ENCODE assay signal across 27 cellular contexts in genomic region chr3:107806021-107806420, GRCh38.
"Had no signal": no experiment of that assay in that cellular context is flagged by ENCODE, and none has a peak within 500 bp of the region (broad histone marks: within the 10 kb centered on the region; RNA-seq: fewer than 3 reads in every experiment).

No MANE protein-coding gene starts in this region.

- H3K4me3 Mint-ChIP-seq: stimulated activated effector memory CD8-positive, alpha-beta T cell treated with anti-CD3 and anti-CD28 coated beads, Interleukin-12 subunit alpha, Interleukin-12 subunit beta, amount 100 ng/mL, for 72 hours; stimulated activated memory B cell treated with anti-CD40 and anti-IgM and Interleukin-4, amounts not matched to agents 10 μg/mL and 1 μg/mL and 100 μg/mL, for 72 hours; stimulated activated naive B cell treated with anti-CD40 and anti-IgM and Interleukin-4, amounts not matched to agents 10 μg/mL and 1 μg/mL and 100 μg/mL, for 72 hours; stimulated activated naive CD8-positive, alpha-beta T cell treated with anti-CD3 and anti-CD28 coated beads, Interleukin-15, amount 100 ng/mL, for 72 hours; stimulated activated naive CD8-positive, alpha-beta T cell treated with anti-CD3 and anti-CD28 coated beads, Interleukin-15, Interleukin-2, amounts not matched to agents 100 ng/mL and 50 ng/mL, for 24 hours; type B pancreatic cell had no signal

- H3K9me3 Mint-ChIP-seq: stimulated activated effector memory CD8-positive, alpha-beta T cell treated with anti-CD3 and anti-CD28 coated beads, Interleukin-12 subunit alpha, Interleukin-12 subunit beta, amount 100 ng/mL, for 72 hours; stimulated activated memory B cell treated with anti-CD40 and anti-IgM and Interleukin-4, amounts not matched to agents 10 μg/mL and 1 μg/mL and 100 μg/mL, for 72 hours; stimulated activated naive B cell treated with anti-CD40 and anti-IgM and Interleukin-4, amounts not matched to agents 10 μg/mL and 1 μg/mL and 100 μg/mL, for 72 hours; stimulated activated naive CD8-positive, alpha-beta T cell treated with anti-CD3 and anti-CD28 coated beads, Interleukin-15, amount 100 ng/mL, for 72 hours; stimulated activated naive CD8-positive, alpha-beta T cell treated with anti-CD3 and anti-CD28 coated beads, Interleukin-15, Interleukin-2, amounts not matched to agents 100 ng/mL and 50 ng/mL, for 24 hours; type B pancreatic cell had no signal

- H3K36me3 ChIP-seq: uterus had no signal

- H3K9me3 ChIP-seq: stomach, suprapubic skin, testis, thoracic aorta, thyroid gland, tibial artery, tibial nerve, transverse colon, upper lobe of left lung, upper lobe of right lung, uterus, vagina had no signal

- H3K4me3 ChIP-seq: stomach, suprapubic skin, testis, thoracic aorta, thyroid gland, tibial artery, tibial nerve, transverse colon, upper lobe of left lung, upper lobe of right lung, uterus, vagina had no signal

- DNase-seq: stimulated activated CD4-positive, alpha-beta T cell treated with anti-CD3 and anti-CD28 coated beads, Interleukin-2, amount 100 ng/mL, for 48 hours; stimulated activated CD4-positive, alpha-beta T cell treated with anti-CD3 and anti-CD28 coated beads, Interleukin-4, amount 100 ng/mL, for 1 hour; stimulated activated CD4-positive, alpha-beta T cell treated with anti-CD3 and anti-CD28 coated beads, Interleukin-4, amount 100 ng/mL, for 24 hours; stimulated activated CD4-positive, alpha-beta T cell treated with anti-CD3 and anti-CD28 coated beads, Interleukin-4, amount 100 ng/mL, for 4 hours; stimulated activated CD8-positive, alpha-beta memory T cell treated with anti-CD3 and anti-CD28 coated beads, Interleukin-4, amount 100 ng/mL, for 48 hours; stimulated activated naive B cell treated with anti-CD40 and anti-IgM and Interleukin-4, amounts not matched to agents 10 μg/mL and 1 μg/mL and 100 μg/mL, for 72 hours; stimulated activated naive CD4-positive, alpha-beta T cell; stimulated activated naive CD4-positive, alpha-beta T cell treated with Interleukin-2 at 50 U/mL for 16 hours; stimulated activated naive CD8-positive, alpha-beta T cell treated with anti-CD3 and anti-CD28 coated beads, Interleukin-15, amount 100 ng/mL, for 72 hours; stimulated activated naive CD8-positive, alpha-beta T cell treated with anti-CD3 and anti-CD28 coated beads, Interleukin-15, Interleukin-2, amounts not matched to agents 100 U/mL and 50 U/mL, for 24 hours; stomach; substantia nigra; testis; thyroid gland; tibial artery; transverse colon; upper lobe of left lung; upper lobe of right lung; uterus had no signal

- H3K27me3 ChIP-seq: stomach, suprapubic skin, testis, thyroid gland, tibial artery, tibial nerve, transverse colon, upper lobe of left lung, upper lobe of right lung, uterus, vagina had no signal

- H3K27me3 Mint-ChIP-seq: stimulated activated memory B cell treated with anti-CD40 and anti-IgM and Interleukin-4, amounts not matched to agents 10 μg/mL and 1 μg/mL and 100 μg/mL, for 72 hours; stimulated activated naive B cell treated with anti-CD40 and anti-IgM and Interleukin-4, amounts not matched to agents 10 μg/mL and 1 μg/mL and 100 μg/mL, for 72 hours; stimulated activated naive CD8-positive, alpha-beta T cell treated with anti-CD3 and anti-CD28 coated beads, Interleukin-15, amount 100 ng/mL, for 72 hours; stimulated activated naive CD8-positive, alpha-beta T cell treated with anti-CD3 and anti-CD28 coated beads, Interleukin-15, Interleukin-2, amounts not matched to agents 100 ng/mL and 50 ng/mL, for 24 hours; type B pancreatic cell had no signal

- H3K27ac ChIP-seq: stomach, suprapubic skin, testis, thoracic aorta, thyroid gland, tibial artery, tibial nerve, transverse colon, upper lobe of left lung, upper lobe of right lung, uterus, vagina had no signal

- H3K27ac Mint-ChIP-seq: stimulated activated memory B cell treated with anti-CD40 and anti-IgM and Interleukin-4, amounts not matched to agents 10 μg/mL and 1 μg/mL and 100 μg/mL, for 72 hours; stimulated activated naive B cell treated with anti-CD40 and anti-IgM and Interleukin-4, amounts not matched to agents 10 μg/mL and 1 μg/mL and 100 μg/mL, for 72 hours; stimulated activated naive CD8-positive, alpha-beta T cell treated with anti-CD3 and anti-CD28 coated beads, Interleukin-15, Interleukin-2, amounts not matched to agents 100 ng/mL and 50 ng/mL, for 24 hours; type B pancreatic cell had no signal

- H3K4me1 ChIP-seq: stomach, suprapubic skin, thyroid gland, tibial artery, upper lobe of left lung, upper lobe of right lung, uterus, vagina had no signal
